ENCODE assay signal across 13 cellular contexts in genomic region chr3:11327619-11328018, GRCh38. TPM values are rescaled to one million over a fixed set of nuclear protein-coding genes. Genes with fewer than 3 reads are reported as not detected.
DNase-seq lines count a peak whose midpoint lies in the region; ATAC-seq lines count a peak whose summit lies in the region.
"Had no signal": no experiment of that assay in that cellular context is flagged by ENCODE, and none has a peak within 500 bp of the region (broad histone marks: within the 10 kb centered on the region; RNA-seq: fewer than 3 reads in every experiment).

No MANE protein-coding gene starts in this region.

- H3K9me3 Mint-ChIP-seq in central memory CD8-positive, alpha-beta T cell: no peaks in the 10 kb centered on the region
- no peaks in the 10 kb centered on the region for H3K9me3 Mint-ChIP-seq in natural killer cell treated with Interleukin-12 subunit alpha and Interleukin-12 subunit beta and Interleukin-15 and Interleukin-18, amount 100 ng/mL, for 72 hours
- H3K9me3 Mint-ChIP-seq: CD4-positive, CD25-positive, alpha-beta regulatory T cell; GM23338 had no signal

- no peak overlapping the region for H3K4me3 Mint-ChIP-seq in central memory CD8-positive, alpha-beta T cell
- H3K4me3 Mint-ChIP-seq in natural killer cell treated with Interleukin-12 subunit alpha and Interleukin-12 subunit beta and Interleukin-15 and Interleukin-18, amount 100 ng/mL, for 72 hours: no peak overlapping the region
- H3K4me3 Mint-ChIP-seq: CD4-positive, CD25-positive, alpha-beta regulatory T cell; GM23338 had no signal

- no peaks in the 10 kb centered on the region for H3K4me1 Mint-ChIP-seq in central memory CD8-positive, alpha-beta T cell
- H3K4me1 Mint-ChIP-seq in natural killer cell treated with Interleukin-12 subunit alpha and Interleukin-12 subunit beta and Interleukin-15 and Interleukin-18, amount 100 ng/mL, for 72 hours (ENCODE audit: low read depth in 2 of 2): no peaks in the 10 kb centered on the region

- peak overlapping the region; percentile 22 for H3K27ac Mint-ChIP-seq in central memory CD8-positive, alpha-beta T cell (ENCODE audit: low read depth)
- H3K27ac Mint-ChIP-seq in natural killer cell treated with Interleukin-12 subunit alpha and Interleukin-12 subunit beta and Interleukin-15 and Interleukin-18, amount 100 ng/mL, for 72 hours: no peak overlapping the region
- H3K27ac Mint-ChIP-seq: GM23338 had no signal

- no peak for ATAC-seq in central memory CD8-positive, alpha-beta T cell (replicated peaks; ENCODE audit: extremely low read depth, poor library complexity, severe bottlenecking)
- ATAC-seq in natural killer cell treated with Interleukin-12 subunit alpha and Interleukin-12 subunit beta and Interleukin-15 and Interleukin-18, amount 100 ng/mL, for 72 hours: no peak
- ATAC-seq: GM23338 had no signal

- H3K36me3 Mint-ChIP-seq in central memory CD8-positive, alpha-beta T cell (ENCODE audit: insufficient read depth): peaks cover 8% of the 10 kb centered on the region
- no peaks in the 10 kb centered on the region for H3K36me3 Mint-ChIP-seq in natural killer cell treated with Interleukin-12 subunit alpha and Interleukin-12 subunit beta and Interleukin-15 and Interleukin-18, amount 100 ng/mL, for 72 hours

- H3K27me3 Mint-ChIP-seq in central memory CD8-positive, alpha-beta T cell: no peaks in the 10 kb centered on the region
- no peaks in the 10 kb centered on the region for H3K27me3 Mint-ChIP-seq in natural killer cell treated with Interleukin-12 subunit alpha and Interleukin-12 subunit beta and Interleukin-15 and Interleukin-18, amount 100 ng/mL, for 72 hours
- H3K27me3 Mint-ChIP-seq: CD4-positive, CD25-positive, alpha-beta regulatory T cell had no signal

- peak; percentile 10 for DNase-seq in activated CD4-positive, alpha-beta T cell treated with anti-CD3 and anti-CD28 coated beads for 48 hours
- no peak for DNase-seq in activated CD4-positive, alpha-beta T cell treated with anti-CD3 and anti-CD28 coated beads, Interleukin-2, amount 50 U/mL, for 48 hours
- peak; percentile 3 for DNase-seq in stimulated activated CD4-positive, alpha-beta T cell treated with anti-CD3 and anti-CD28 coated beads, Interleukin-1b, Interleukin-23, amount 100 ng/mL, for 48 hours
- no peak for DNase-seq in stimulated activated CD4-positive, alpha-beta T cell treated with anti-CD3 and anti-CD28 coated beads, Interleukin-2, amount 100 ng/mL, for 48 hours
- DNase-seq in central memory CD8-positive, alpha-beta T cell (ENCODE audit: low spot score in 2 of 2): no peak
- DNase-seq in NCI-H526 (lab: John Stamatoyannopoulos, UW): no peak
- no peak for DNase-seq in natural killer cell treated with Interleukin-12 subunit alpha and Interleukin-12 subunit beta and Interleukin-15 and Interleukin-18, amount 100 ng/mL, for 72 hours (ENCODE audit: low spot score)
- DNase-seq: ACHN; Calu3; CD4-positive, CD25-positive, alpha-beta regulatory T cell; DMS 273 treated with DMSO at 0.1 percent for 48 hours; H7 had no signal

RNA-seq across cellular contexts. Expression of gene ATG7, which starts 55.4 kb away (rescaled TPM):
- 10 to 100 TPM; 45.0 to 79.9 TPM for total RNA-seq in natural killer cell treated with Interleukin-12 subunit alpha and Interleukin-12 subunit beta and Interleukin-15 and Interleukin-18, amount 100 ng/mL, for 72 hours

Comparison
In these comparisons a context has a peak if more than half of its experiments do, and no peak if none do; other contexts are left out.
1. DNase-seq: peak in activated CD4-positive, alpha-beta T cell treated with anti-CD3 and anti-CD28 coated beads for 48 hours (single experiment) and stimulated activated CD4-positive, alpha-beta T cell treated with anti-CD3 and anti-CD28 coated beads, Interleukin-1b, Interleukin-23, amount 100 ng/mL, for 48 hours (single experiment); none in activated CD4-positive, alpha-beta T cell treated with anti-CD3 and anti-CD28 coated beads, Interleukin-2, amount 50 U/mL, for 48 hours (0 of 2), stimulated activated CD4-positive, alpha-beta T cell treated with anti-CD3 and anti-CD28 coated beads, Interleukin-2, amount 100 ng/mL, for 48 hours (0 of 2), central memory CD8-positive, alpha-beta T cell (0 of 2), NCI-H526 (0 of 2) and natural killer cell treated with Interleukin-12 subunit alpha and Interleukin-12 subunit beta and Interleukin-15 and Interleukin-18, amount 100 ng/mL, for 72 hours (single experiment).